Comparison of ENCODE assay signal across 10 cellular contexts in the genomic region with DNA sequence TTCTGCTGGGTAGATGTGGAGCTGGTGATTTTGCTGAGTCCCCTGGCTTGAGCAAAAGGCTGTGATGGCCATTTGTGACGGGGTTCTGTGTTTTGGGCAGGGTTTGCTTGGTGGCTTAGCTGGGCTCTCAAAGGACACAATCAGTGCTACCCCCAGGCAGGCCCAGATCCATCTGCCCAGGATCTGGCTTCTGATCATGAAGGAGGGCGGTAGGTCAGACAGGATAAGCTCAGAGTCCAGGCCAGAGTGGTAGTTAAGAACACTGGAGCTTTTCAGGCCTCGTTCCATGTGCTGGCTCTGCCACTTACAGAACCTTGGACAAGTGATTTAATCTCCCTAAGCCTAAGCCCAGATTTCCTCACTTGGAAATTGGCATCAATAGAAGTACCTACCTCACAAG. TPM values are rescaled to one million over a fixed set of nuclear protein-coding genes. Genes with fewer than 3 reads are reported as not detected.
DNase-seq lines count a peak whose midpoint lies in the region; ATAC-seq, FAIRE-seq and TF ChIP-seq lines count a peak whose summit lies in the region.
"Had no signal": no experiment of that assay in that cellular context is flagged by ENCODE, and none has a peak within 500 bp of the region (broad histone marks: within the 10 kb centered on the region; RNA-seq: fewer than 3 reads in every experiment).

No MANE protein-coding gene starts in this region.

- TF ChIP-seq CTCF in SK-N-SH (IDR thresholded peaks at IDR 0.05) = no peak
- no peak for TF ChIP-seq CTCF in HepG2 (CRISPR knock-in tag; IDR thresholded peaks at IDR 0.05)

- FAIRE-seq in HepG2 (lab: Jason Lieb, UNC) = no peak
- FAIRE-seq: A204.1 had no signal

- H3K9me3 ChIP-seq in SK-N-SH = no peaks in the 10 kb centered on the region
- H3K9me3 ChIP-seq in HepG2 (ENCODE audit: low read length) = no peaks in the 10 kb centered on the region
- H3K9me3 ChIP-seq in stomach smooth muscle (ENCODE audit: control insufficient read depth in 2 of 2, low read length in 2 of 2) = no peaks in the 10 kb centered on the region

- no peaks in the 10 kb centered on the region for H4K20me1 ChIP-seq in SK-N-SH (ENCODE audit: insufficient read depth)
- H4K20me1 ChIP-seq in HepG2 (ENCODE audit: insufficient read depth, low read length) = no peaks in the 10 kb centered on the region

- peaks cover 78% of the 10 kb centered on the region for H3K4me1 Mint-ChIP-seq in activated naive CD8-positive, alpha-beta T cell treated with anti-CD3 and anti-CD28 coated beads for 36 hours

- H3K9me3 Mint-ChIP-seq in activated naive CD8-positive, alpha-beta T cell treated with anti-CD3 and anti-CD28 coated beads for 36 hours = peaks cover 2% of the 10 kb centered on the region

- no peaks in the 10 kb centered on the region for H3K27me3 Mint-ChIP-seq in activated naive CD8-positive, alpha-beta T cell treated with anti-CD3 and anti-CD28 coated beads for 36 hours

- H3F3A ChIP-seq in SK-N-SH (replicated peaks; ENCODE audit: insufficient read depth) = no peaks in the 10 kb centered on the region

- peak; percentile 35 for DNase-seq in SK-N-SH
- DNase-seq in activated naive CD8-positive, alpha-beta T cell treated with anti-CD3 and anti-CD28 coated beads for 36 hours = no peak
- DNase-seq in HepG2 (ENCODE audit: low spot score) = peak; percentile 60
- DNase-seq in foreskin melanocyte = no peak
- DNase-seq in NCI-H2196 treated with DMSO at 0.1 percent for 48 hours (lab: John Stamatoyannopoulos, UW; ENCODE audit: unreplicated experiment) = no peak
- DNase-seq: NCI-H2171 had no signal

- 89% methylated on average over 3 of the region's 3 CpGs for WGBS in SK-N-SH (ENCODE audit: low lambda C conversion rate)
- WGBS in HepG2 (ENCODE audit: low lambda C conversion rate) = 48% methylated on average over 3 of the region's 3 CpGs

- H3K27ac ChIP-seq in SK-N-SH (ENCODE audit: low read depth in 2 of 2, low read length in 1 of 2) (peak overlapping the region in 1 of 2 experiments; percentile 34; a peak in 1 of 4 replicates), HepG2 (ENCODE audit: extremely low read length, insufficient read depth, low read length) (no peak overlapping the region), stomach smooth muscle (ENCODE audit: low read length) (peak overlapping the region; percentile 66)

- no peak overlapping the region for H3K4me2 ChIP-seq in SK-N-SH
- H3K4me2 ChIP-seq in HepG2 (ENCODE audit: low read depth, low read length) = 0 out of 2 replicates have a peak overlapping the region, but pooled peaks have one; percentile 5

- H3K4me3 ChIP-seq in SK-N-SH (ENCODE audit: low read depth in 2 of 2, low read length in 1 of 2) = no peak overlapping the region
- H3K4me3 ChIP-seq in HepG2 (replicated peaks in 1 of 3; ENCODE audit: insufficient read depth in 1 of 3, low read depth in 2 of 3, low read length in 3 of 3) = no peak overlapping the region
- H3K4me3 ChIP-seq in stomach smooth muscle (ENCODE audit: low read length in 2 of 2) = peak overlapping the region in 1 of 2 donors; percentile 50

- intact Hi-C loops in HepG2 (cut with micrococcal nuclease; ENCODE audit: unreplicated experiment) = no loop called here

- POLR2A ChIA-PET in SK-N-SH (lab: Yijun Ruan, JAX) = no interaction called here
- POLR2A ChIA-PET in HepG2 (lab: Yijun Ruan, JAX) = interaction anchor here (1.1 kb wide), 2 partner anchors 14 to 17 kb away, joined by 3 to 4 read pairs; no protein-coding TSS in a partner anchor

- no peaks in the 10 kb centered on the region for H3K9me2 ChIP-seq in SK-N-SH

- TF ChIP-seq RAD21 in SK-N-SH (IDR thresholded peaks at IDR 0.05; ENCODE audit: low read length) = no peak
- no peak for TF ChIP-seq RAD21 in HepG2 (CRISPR knock-in tag; IDR thresholded peaks at IDR 0.05)

- H3K36me3 ChIP-seq in SK-N-SH (replicated peaks in 1 of 2; ENCODE audit: control insufficient read depth in 1 of 2, insufficient read depth in 2 of 2, low read length in 1 of 2) (peaks cover 0 to 8% of the 10 kb centered on the region in 2 experiments), HepG2 (replicated peaks in 1 of 2; ENCODE audit: control insufficient read depth in 1 of 2, insufficient read depth in 2 of 2, low read length in 2 of 2) (no peaks in the 10 kb centered on the region; a peak in 1 of 5 replicates), stomach smooth muscle (ENCODE audit: control insufficient read depth in 2 of 2, insufficient read depth in 2 of 2, low read length in 2 of 2) (no peaks in the 10 kb centered on the region)

- peaks cover 5% of the 10 kb centered on the region in 2 experiments; a peak in 2 of 4 replicates for H3K4me1 ChIP-seq in SK-N-SH (ENCODE audit: control insufficient read depth in 1 of 2, insufficient read depth in 2 of 2, low read depth in 1 of 2, low read length in 1 of 2)
- H3K4me1 ChIP-seq in HepG2 (ENCODE audit: insufficient read depth, low read length) = peaks cover 28% of the 10 kb centered on the region
- H3K4me1 ChIP-seq in stomach smooth muscle (ENCODE audit: control insufficient read depth, insufficient read depth, low read length) = peaks cover 14% of the 10 kb centered on the region

- H3K79me2 ChIP-seq in SK-N-SH (ENCODE audit: insufficient read depth) (peaks cover 60% of the 10 kb centered on the region; the same call in 1 of the 2 replicates), HepG2 (ENCODE audit: insufficient read depth, low read length) (no peaks in the 10 kb centered on the region)

- no peak for TF ChIP-seq EP300 in SK-N-SH (IDR thresholded peaks at IDR 0.05; ENCODE audit: borderline replicate concordance in 1 of 2, low read depth in 1 of 2, low read length in 1 of 2)
- no peak for TF ChIP-seq EP300 in HepG2 (IDR thresholded peaks at IDR 0.05; ENCODE audit: low read depth in 2 of 2, low read length in 2 of 2)
- no peak for TF ChIP-seq EP300 in HepG2 (CRISPR knock-in tag; IDR thresholded peaks at IDR 0.05; ENCODE audit: borderline replicate concordance)

- H2AFZ ChIP-seq in SK-N-SH (ENCODE audit: low read depth) (no peak overlapping the region), HepG2 (ENCODE audit: low read length) (peak overlapping the region; percentile 39)

- peak overlapping the region; percentile 26 for H3K4me3 Mint-ChIP-seq in activated naive CD8-positive, alpha-beta T cell treated with anti-CD3 and anti-CD28 coated beads for 36 hours

- peaks cover 26% of the 10 kb centered on the region for H3K36me3 Mint-ChIP-seq in activated naive CD8-positive, alpha-beta T cell treated with anti-CD3 and anti-CD28 coated beads for 36 hours

- no TSS peak for BruUV-seq in HepG2 (replicated peaks; lab: Mats Ljungman, UMichigan)

- in situ Hi-C loops in HepG2 (cut with HindIII; ENCODE audit: extremely low pct_ligation_motif_present, low pct_unique_long_range_greater_than_20kb) = no loop called here

- no peaks in the 10 kb centered on the region for H3K27me3 ChIP-seq in SK-N-SH (ENCODE audit: insufficient read depth)
- H3K27me3 ChIP-seq in HepG2 (ENCODE audit: control insufficient read depth in 1 of 2, insufficient read depth in 2 of 2, low read length in 2 of 2) = no peaks in the 10 kb centered on the region
- no peaks in the 10 kb centered on the region for H3K27me3 ChIP-seq in stomach smooth muscle (ENCODE audit: control insufficient read depth in 1 of 2, insufficient read depth in 2 of 2, low read length in 2 of 2)

- ATAC-seq in SK-N-SH treated with all-trans-retinoic acid at 6 μM for 48 hours (no peak), HepG2 (peak; percentile 92), GM19455 (IDR thresholded peaks at IDR 0.05; ENCODE audit: unreplicated experiment) (no peak)

- CTCF ChIA-PET in SK-N-SH (lab: Yijun Ruan, JAX) (interaction anchor here (0.5 to 2.0 kb wide), 5 partner anchors 10 to 157 kb away, joined by 3 to 6 read pairs (median 4); no protein-coding TSS in a partner anchor), HepG2 (lab: Yijun Ruan, JAX; ENCODE audit: low intra/inter-chr PET ratio, low total read pairs) (no interaction called here)

- no peak for TF ChIP-seq POLR2A in HepG2 (IDR thresholded peaks at IDR 0.05; ENCODE audit: insufficient read depth in 1 of 2, low read depth in 2 of 2, low read length in 2 of 2)

- no peak overlapping the region for H3K9ac ChIP-seq in SK-N-SH
- peak overlapping the region; percentile 10; the same call in 1 of the 2 replicates for H3K9ac ChIP-seq in HepG2 (ENCODE audit: insufficient read depth, low read depth, low read length)
- H3K9ac ChIP-seq in stomach smooth muscle (ENCODE audit: low read length in 2 of 2) = peak overlapping the region in 1 of 2 donors; percentile 36

- peak overlapping the region; percentile 80 for H3K27ac Mint-ChIP-seq in activated naive CD8-positive, alpha-beta T cell treated with anti-CD3 and anti-CD28 coated beads for 36 hours

TF ChIP-seq in SK-N-SH treated with all-trans-retinoic acid at 6 μM for 48 hours, 23 proteins besides CTCF, POLR2A, EP300 and RAD21 (continues in another document):
- TF ChIP-seq ZNF8 (CRISPR knock-in tag; IDR thresholded peaks at IDR 0.05) = no peak

RNA-seq across cellular contexts. Expression of a gene that starts 36.2 kb away (rescaled TPM):
- polyA plus RNA-seq in SK-N-SH (2012; rRNA removed) (10.4 and 11.0 TPM in 2 replicates), HepG2 (2011; rRNA removed) (4.8 and 7.6 TPM in 2 replicates)
- 6.7 and 6.9 TPM in 2 replicates for polyA plus RNA-seq in SK-N-SH (2012; cell fraction: cytosol; rRNA removed)
- 5.0 and 8.2 TPM in 2 replicates for polyA plus RNA-seq in SK-N-SH (2012; cell fraction: nucleus; rRNA removed)
- total RNA-seq in activated naive CD8-positive, alpha-beta T cell treated with anti-CD3 and anti-CD28 coated beads for 36 hours = 10 to 100 TPM; 28.2 to 30.6 TPM
- total RNA-seq in HepG2 (2016; rRNA removed; fragmentation: Illumina TruSeq; extraction: Trizol) = 4.4 and 5.1 TPM in 2 replicates
- 2.4 and 3.2 TPM in 2 replicates for total RNA-seq in HepG2 (2016; cell fraction: cytosol; rRNA removed; fragmentation: Illumina TruSeq; extraction: Trizol; ENCODE audit: low read depth)
- total RNA-seq in HepG2 (2016; cell fraction: insoluble cytoplasmic fraction; rRNA removed; fragmentation: Illumina TruSeq; extraction: Trizol) = 4.3 and 4.5 TPM in 2 replicates
- total RNA-seq in HepG2 (2016; cell fraction: membrane; rRNA removed; fragmentation: Illumina TruSeq; extraction: Trizol) = 6.0 and 6.1 TPM in 2 replicates
- total RNA-seq in HepG2 (2016; cell fraction: nucleus; rRNA removed; fragmentation: Illumina TruSeq; extraction: Trizol) = 1.9 and 4.4 TPM in 2 replicates
- 5.8 and 6.4 TPM in 2 replicates for polyA plus RNA-seq in HepG2 (2011; cell fraction: cytosol; rRNA removed)
- 2.6 and 3.2 TPM in 2 replicates for polyA plus RNA-seq in HepG2 (2011; cell fraction: nucleus; rRNA removed)
- polyA plus RNA-seq in HepG2 (2012) = 1.4 and 1.8 TPM in 2 replicates
- polyA plus RNA-seq in HepG2 (2016; cell fraction: cytosol; fragmentation: Illumina TruSeq; extraction: Trizol; ENCODE audit: low read depth) = 2.6 and 4.2 TPM in 2 replicates
- 4.2 and 4.5 TPM in 2 replicates for polyA plus RNA-seq in HepG2 (2016; cell fraction: insoluble cytoplasmic fraction; fragmentation: Illumina TruSeq; extraction: Trizol; ENCODE audit: low read depth)
- polyA plus RNA-seq in HepG2 (2016; cell fraction: membrane; fragmentation: Illumina TruSeq; extraction: Trizol; ENCODE audit: low read depth) = 3.5 and 4.9 TPM in 2 replicates
- polyA plus RNA-seq in HepG2 (2016; cell fraction: nucleus; fragmentation: Illumina TruSeq; extraction: Trizol; ENCODE audit: insufficient read depth, low read depth) = 1.9 and 4.2 TPM in 2 replicates
- polyA minus RNA-seq in HepG2 (2011; rRNA and poly(A)+ RNA removed; ENCODE audit: low replicate concordance) = 3.7 and 44.0 TPM in 2 replicates
- polyA minus RNA-seq in HepG2 (2011; cell fraction: cytosol; rRNA and poly(A)+ RNA removed) = 8.9 and 11.7 TPM in 2 replicates
- 5.2 and 7.9 TPM in 2 replicates for polyA minus RNA-seq in HepG2 (2011; cell fraction: nucleus; rRNA and poly(A)+ RNA removed)

Comparison
In these comparisons a context has a peak if more than half of its experiments do, and no peak if none do; other contexts are left out.
1. DNase-seq: peak in SK-N-SH (single experiment) and HepG2 (single experiment); none in activated naive CD8-positive, alpha-beta T cell treated with anti-CD3 and anti-CD28 coated beads for 36 hours (single experiment), foreskin melanocyte (single experiment) and NCI-H2196 treated with DMSO at 0.1 percent for 48 hours (single experiment).